Comparison of ENCODE assay signal across 31 cellular contexts in the genomic region with DNA sequence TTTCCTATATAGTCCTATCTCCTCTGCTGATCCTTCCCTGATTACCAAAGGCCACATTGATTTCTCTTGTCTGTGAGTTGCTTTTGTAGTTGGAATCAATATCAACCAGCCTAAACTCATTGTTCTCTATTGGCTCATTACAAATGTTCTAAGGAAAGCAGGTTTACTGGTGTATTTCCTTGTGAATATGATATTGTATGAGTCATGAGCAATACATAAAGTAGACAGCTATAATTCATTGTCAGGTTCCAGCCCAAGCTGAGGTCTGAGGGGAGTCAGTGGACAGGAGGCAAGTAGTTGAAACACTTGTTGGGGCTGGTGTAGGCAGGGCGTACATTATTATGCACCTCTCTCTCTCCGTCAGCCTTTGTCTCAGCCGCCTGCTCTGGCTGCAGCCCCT.
"Had no signal": no experiment of that assay in that cellular context is flagged by ENCODE, and none has a peak within 500 bp of the region (broad histone marks: within the 10 kb centered on the region; RNA-seq: fewer than 3 reads in every experiment).

No MANE protein-coding gene starts in this region.

- H3K4me3 Mint-ChIP-seq: activated CD4-positive, alpha-beta memory T cell treated with anti-CD3 and anti-CD28 coated beads, Interleukin-2, amount 10 ng/mL, durations not matched to agents 7 days and 5 days; activated naive CD4-positive, alpha-beta T cell treated with anti-CD3 and anti-CD28 coated beads, Interleukin-2, amount 50 U/mL, for 24 hours; activated naive CD8-positive, alpha-beta T cell treated with anti-CD3 and anti-CD28 coated beads, Interleukin-2, amount 10 ng/mL, durations not matched to agents 7 days and 5 days had no signal

- H3K27me3 Mint-ChIP-seq: activated CD4-positive, alpha-beta memory T cell treated with anti-CD3 and anti-CD28 coated beads, Interleukin-2, amount 10 ng/mL, durations not matched to agents 7 days and 5 days; activated naive CD4-positive, alpha-beta T cell treated with anti-CD3 and anti-CD28 coated beads, Interleukin-2, amount 50 U/mL, for 24 hours; activated naive CD8-positive, alpha-beta T cell treated with anti-CD3 and anti-CD28 coated beads, Interleukin-2, amount 10 ng/mL, durations not matched to agents 7 days and 5 days had no signal

- H3K27ac Mint-ChIP-seq: activated CD4-positive, alpha-beta memory T cell treated with anti-CD3 and anti-CD28 coated beads, Interleukin-2, amount 10 ng/mL, durations not matched to agents 7 days and 5 days; activated naive CD4-positive, alpha-beta T cell treated with anti-CD3 and anti-CD28 coated beads, Interleukin-2, amount 50 U/mL, for 24 hours; activated naive CD8-positive, alpha-beta T cell treated with anti-CD3 and anti-CD28 coated beads, Interleukin-2, amount 10 ng/mL, durations not matched to agents 7 days and 5 days; activated T-helper 2 cell treated with anti-CD3 and anti-CD28 coated beads, Interferon-gamma antibody, Interleukin-2, Interleukin-4, amounts not matched to agents 10 μg/mL and 5 μg/mL and 100 μg/mL, durations not matched to agents 14 hours and 24 hours and 36 hours had no signal

- H3K9me3 Mint-ChIP-seq: activated naive CD4-positive, alpha-beta T cell treated with anti-CD3 and anti-CD28 coated beads, Interleukin-2, amount 50 U/mL, for 24 hours; activated naive CD8-positive, alpha-beta T cell treated with anti-CD3 and anti-CD28 coated beads, Interleukin-2, amount 10 ng/mL, durations not matched to agents 7 days and 5 days had no signal

- H3K36me3 Mint-ChIP-seq: activated naive CD4-positive, alpha-beta T cell treated with anti-CD3 and anti-CD28 coated beads, Interleukin-2, amount 50 U/mL, for 24 hours; activated naive CD8-positive, alpha-beta T cell treated with anti-CD3 and anti-CD28 coated beads, Interleukin-2, amount 10 ng/mL, durations not matched to agents 7 days and 5 days had no signal

- H3K4me3 ChIP-seq: ascending aorta, MG63, PC-9 had no signal

- DNase-seq: activated CD4-positive, alpha-beta memory T cell treated with anti-CD3 and anti-CD28 coated beads, Interleukin-2, amount 10 ng/mL, durations not matched to agents 7 days and 5 days; activated CD4-positive, alpha-beta T cell treated with anti-CD3 and anti-CD28 coated beads for 1 hour; activated CD4-positive, alpha-beta T cell treated with anti-CD3 and anti-CD28 coated beads for 48 hours; activated CD4-positive, CD25-positive, alpha-beta regulatory T cell; activated gamma-delta T cell; activated naive CD4-positive, alpha-beta T cell treated with Interleukin-2 at 50 U/mL for 16 hours; activated naive CD8-positive, alpha-beta T cell treated with anti-CD3 and anti-CD28 coated beads, Interleukin-2, amount 10 ng/mL, durations not matched to agents 7 days and 5 days; activated T-cell treated with anti-CD3 and anti-CD28 coated beads, Interleukin-2, amount 50 U/mL, for 1 hour; amygdala; caudate nucleus; cerebellar nuclear complex; Kasumi-1; KG1; MG63; NCI-H1048; NCI-H1105 treated with DMSO at 0.1 percent for 48 hours; NCI-H1436; NCI-H1694; NCI-H1930; NCI-H2081 treated with DMSO at 0.1 percent for 48 hours; NCI-H226; NCI-H446 treated with DMSO at 0.1 percent for 48 hours; NCI-H524; NK-92 treated with Interleukin-12 subunit alpha and Interleukin-12 subunit beta, amount 100 ng/mL, for 24 hours; PC-9; Right ventricle myocardium superior; T1000; WERI-Rb-1 had no signal

- H3K4me1 Mint-ChIP-seq: activated CD4-positive, alpha-beta memory T cell treated with anti-CD3 and anti-CD28 coated beads, Interleukin-2, amount 10 ng/mL, durations not matched to agents 7 days and 5 days; activated naive CD4-positive, alpha-beta T cell treated with anti-CD3 and anti-CD28 coated beads, Interleukin-2, amount 50 U/mL, for 24 hours; activated naive CD8-positive, alpha-beta T cell treated with anti-CD3 and anti-CD28 coated beads, Interleukin-2, amount 10 ng/mL, durations not matched to agents 7 days and 5 days had no signal
